In genomic region chr16:30688701-30689100, GRCh38 we compare ENCODE assay signal across 19 cellular contexts. TPM values are rescaled to one million over a fixed set of nuclear protein-coding genes. Genes with fewer than 3 reads are reported as not detected.
DNase-seq lines count a peak whose midpoint lies in the region; ATAC-seq, FAIRE-seq and TF ChIP-seq lines count a peak whose summit lies in the region.
"Had no signal": no experiment of that assay in that cellular context is flagged by ENCODE, and none has a peak within 500 bp of the region (broad histone marks: within the 10 kb centered on the region; RNA-seq: fewer than 3 reads in every experiment).

No MANE protein-coding gene starts in this region.

- no peak for TF ChIP-seq CTCF in HEK293 (tag by site-specific recombination; IDR thresholded peaks at IDR 0.05)
- no peak for TF ChIP-seq CTCF in K562 (IDR thresholded peaks at IDR 0.05 in 2 of 3, conservative IDR thresholded peaks at IDR 0.05 in 1 of 3; ENCODE audit: insufficient read depth in 2 of 3, low read depth in 1 of 3, low read length in 3 of 3)

- H3K9ac ChIP-seq in BLaER1 (peak overlapping the region; percentile 21; the same call in 1 of the 2 replicates), K562 (ENCODE audit: insufficient read depth in 1 of 2, low read depth in 2 of 2, low read length in 2 of 2) (peak overlapping the region in 1 of 2 experiments; percentile 55; a peak in 1 of 4 replicates), mesendoderm (ENCODE audit: low read length) (no peak overlapping the region)
- H3K9ac ChIP-seq: GM23248 had no signal

- H3K4ac ChIP-seq in mesendoderm (ENCODE audit: low read depth, low read length): no peak overlapping the region

- WGBS in K562 (ENCODE audit: insufficient coverage, low coverage, missing lambda C conversion rate): 44% methylated on average over 4 of the region's 4 CpGs
- no CpG with 5 or more reads among the region's 4 CpGs for WGBS in mesendoderm (ENCODE audit: extremely low coverage, insufficient coverage, low lambda C conversion rate)

- intact Hi-C loops in K562 (cut with micrococcal nuclease): no loop called here

- peaks cover 21% of the 10 kb centered on the region for H3K4me1 ChIP-seq in BLaER1
- no peaks in the 10 kb centered on the region for H3K4me1 ChIP-seq in HEK293 (ENCODE audit: control insufficient read depth, insufficient read depth, low read length)
- H3K4me1 ChIP-seq in K562 (replicated peaks in 1 of 2; ENCODE audit: control insufficient read depth in 2 of 2, insufficient read depth in 2 of 2, low read length in 2 of 2): peaks cover 7 to 16% of the 10 kb centered on the region in 2 experiments
- no peaks in the 10 kb centered on the region for H3K4me1 ChIP-seq in mesendoderm (ENCODE audit: control insufficient read depth, low read depth, low read length)

- peak overlapping the region; percentile 38; the same call in 1 of the 2 replicates for H3K27ac ChIP-seq in BLaER1
- no peak overlapping the region for H3K27ac ChIP-seq in HEK293 (ENCODE audit: extremely low read depth, low read depth, low read length)
- H3K27ac ChIP-seq in K562 (ENCODE audit: extremely low read depth, low read depth, low read length): no peak overlapping the region
- H3K27ac ChIP-seq in mesendoderm (ENCODE audit: low read depth, low read length): no peak overlapping the region
- H3K27ac ChIP-seq: C4-2B, GM23248 had no signal

- no peaks in the 10 kb centered on the region for H3K9me1 ChIP-seq in K562 (ENCODE audit: control insufficient read depth, insufficient read depth, low read length)

- no peak overlapping the region for H2BK15ac ChIP-seq in mesendoderm (replicated peaks; ENCODE audit: low read depth)

- no peaks in the 10 kb centered on the region for H3K9me3 ChIP-seq in BLaER1
- H3K9me3 ChIP-seq in HEK293 (ENCODE audit: control insufficient read depth, insufficient read depth, low read depth, low read length): no peaks in the 10 kb centered on the region
- no peaks in the 10 kb centered on the region for H3K9me3 ChIP-seq in K562 (replicated peaks; ENCODE audit: control insufficient read depth, insufficient read depth, low read depth, low read length)

- H4K20me1 ChIP-seq in BLaER1 (no peaks in the 10 kb centered on the region), K562 (replicated peaks; ENCODE audit: control insufficient read depth, insufficient read depth, low read length) (no peaks in the 10 kb centered on the region)

- DNase-seq in K562 (ENCODE audit: extremely low read depth in 1 of 4, low spot score in 3 of 4) (peak in 1 of 4 experiments; percentile 6), mesendoderm (no peak), NCI-H524 (lab: John Stamatoyannopoulos, UW) (no peak), NCI-H774 (lab: John Stamatoyannopoulos, UW) (no peak)
- DNase-seq: ACHN; CD4-positive, alpha-beta memory T cell; DMS153; DMS79 treated with DMSO at 0.1 percent for 48 hours; EL; GM23248; H7 had no signal

- peak overlapping the region; percentile 48 for H3K4me2 ChIP-seq in BLaER1
- H3K4me2 ChIP-seq in K562 (ENCODE audit: insufficient read depth, low read length): no peak overlapping the region
- H3K4me2 ChIP-seq in mesendoderm (ENCODE audit: low read length): no peak overlapping the region

- H3K79me1 ChIP-seq in mesendoderm (ENCODE audit: low read length): no peaks in the 10 kb centered on the region

- no TSS peak for BruUV-seq in K562 (replicated peaks; lab: Mats Ljungman, UMichigan)

- H2AFZ ChIP-seq in K562 (ENCODE audit: low read depth, low read length): peak overlapping the region; percentile 11; the same call in 1 of the 2 replicates
- H2AFZ ChIP-seq: GM23248 had no signal

- CTCF ChIA-PET in HEK293 (lab: Yijun Ruan, JAX): interaction anchor here (1.1 to 2.0 kb wide), 2 partner anchors 9 to 16 kb away, joined by 3 to 6 read pairs; no protein-coding TSS in a partner anchor
- CTCF ChIA-PET in K562 (lab: Yijun Ruan, JAX; ENCODE audit: low intra/inter-chr PET ratio): no interaction called here

- no peak for TF ChIP-seq RAD21 in K562 (CRISPR knock-in tag; conservative IDR thresholded peaks at IDR 0.05 in 1 of 2, IDR thresholded peaks at IDR 0.05 in 1 of 2)

- no peak for TF ChIP-seq POLR2A in K562 (conservative IDR thresholded peaks at IDR 0.05)

- POLR2A ChIA-PET in HEK293 (lab: Yijun Ruan, JAX): interaction anchor here (0.8 to 1.2 kb wide), 3 partner anchors 8 to 214 kb away, joined by 3 to 4 read pairs (median 3); no protein-coding TSS in a partner anchor
- POLR2A ChIA-PET in K562 (lab: Yijun Ruan, JAX): interaction anchor here (0.6 to 1.2 kb wide), 4 partner anchors 9 to 333 kb away, joined by 3 to 4 read pairs (median 4); no protein-coding TSS in a partner anchor

- H2AK5ac ChIP-seq in mesendoderm (ENCODE audit: low read length): no peak overlapping the region

- H3K23ac ChIP-seq in mesendoderm (ENCODE audit: low read length): peak overlapping the region; percentile 3

- H3K27me3 ChIP-seq in BLaER1: no peaks in the 10 kb centered on the region
- H3K27me3 ChIP-seq in K562 (ENCODE audit: control insufficient read depth in 2 of 2, insufficient read depth in 2 of 2, low read length in 2 of 2): no peaks in the 10 kb centered on the region
- H3K27me3 ChIP-seq in mesendoderm (ENCODE audit: insufficient read depth, low read length, poor library complexity): peaks cover 18% of the 10 kb centered on the region

- H3K79me2 ChIP-seq in K562 (ENCODE audit: control insufficient read depth, insufficient read depth, low read length): no peaks in the 10 kb centered on the region
- H3K79me2 ChIP-seq in mesendoderm (ENCODE audit: control insufficient read depth, insufficient read depth, low read length): no peaks in the 10 kb centered on the region

- ATAC-seq in K562: 0 out of 3 replicates have a peak, but pooled peaks have one; percentile 18
- ATAC-seq in GM21447 (IDR thresholded peaks at IDR 0.05; ENCODE audit: unreplicated experiment): no peak
- ATAC-seq in GM19455 (IDR thresholded peaks at IDR 0.05; ENCODE audit: unreplicated experiment): no peak

- H3K18ac ChIP-seq in mesendoderm (ENCODE audit: low read length): no peak overlapping the region

- no peaks in the 10 kb centered on the region for H3K36me3 ChIP-seq in BLaER1
- H3K36me3 ChIP-seq in HEK293 (ENCODE audit: control insufficient read depth in 2 of 2, insufficient read depth in 1 of 2, low read length in 2 of 2): no peaks in the 10 kb centered on the region; a peak in 1 of 3 replicates
- no peaks in the 10 kb centered on the region for H3K36me3 ChIP-seq in K562 (ENCODE audit: control insufficient read depth, insufficient read depth, low read length)
- H3K36me3 ChIP-seq in mesendoderm (ENCODE audit: control insufficient read depth, insufficient read depth, low read length): no peaks in the 10 kb centered on the region

- H3K56ac ChIP-seq in mesendoderm (ENCODE audit: low read length): no peak overlapping the region

- H2BK5ac ChIP-seq in mesendoderm (ENCODE audit: low read length): no peak overlapping the region

- TF ChIP-seq EP300 in K562 (IDR thresholded peaks at IDR 0.05; ENCODE audit: low read length): no peak

- in situ Hi-C loops in K562 (cut with MboI): no loop called here

- FAIRE-seq in K562 (lab: Jason Lieb, UNC): no peak
- FAIRE-seq: G401.6, GM12891, GM19239 had no signal

- H3K4me3 ChIP-seq in BLaER1: no peak overlapping the region
- no peak overlapping the region for H3K4me3 ChIP-seq in HEK293 (ENCODE audit: low read depth, low read length)
- H3K4me3 ChIP-seq in K562: no peak overlapping the region
- no peak overlapping the region for H3K4me3 ChIP-seq in mesendoderm (ENCODE audit: low read length)
- H3K4me3 ChIP-seq: GM23248 had no signal

- no peak overlapping the region for H4K5ac ChIP-seq in mesendoderm (ENCODE audit: low read length)

- H4K8ac ChIP-seq in mesendoderm (ENCODE audit: low read depth, low read length): no peak overlapping the region

- no peak overlapping the region for H2BK120ac ChIP-seq in mesendoderm (ENCODE audit: low read depth, low read length)

RNA-seq across cellular contexts. Expression of gene SRCAP, which starts 10.3 kb away (rescaled TPM):
- total RNA-seq in K562 (2011; cell fraction: chromatin; rRNA removed; ENCODE audit: low replicate concordance): 89.8 and 132 TPM in 2 replicates
- total RNA-seq in K562 (2011; cell fraction: nucleolus; rRNA removed): 44.6 and 46.2 TPM in 2 replicates
- total RNA-seq in K562 (2011; cell fraction: nucleoplasm; rRNA removed): 58.6 and 74.8 TPM in 2 replicates
- 16.0 and 16.3 TPM in 2 replicates for total RNA-seq in K562 (2014; rRNA removed)
- 3.5 and 3.7 TPM in 2 replicates for total RNA-seq in K562 (2014; rRNA removed; fragmentation: Illumina TruSeq; extraction: Trizol)
- total RNA-seq in K562 (2015; rRNA removed; fragmentation: Illumina TruSeq; extraction: Trizol): 5.8 and 7.9 TPM in 2 replicates
- 58.9 and 62.6 TPM in 2 replicates for total RNA-seq in K562 (2021)
- 2.2 and 6.4 TPM in 2 replicates for polyA plus RNA-seq in K562 (2011; rRNA removed)
- 1.9 and 3.2 TPM in 2 replicates for polyA plus RNA-seq in K562 (2011; cell fraction: cytosol; rRNA removed)
- polyA plus RNA-seq in K562 (2011; cell fraction: nucleus; rRNA removed): 18.6 and 29.8 TPM in 2 replicates
- polyA plus RNA-seq in K562 (2012): 16.6 and 25.8 TPM in 2 replicates
- polyA plus RNA-seq in K562 (2014; fragmentation: Illumina TruSeq; extraction: Trizol): 14.9 and 21.0 TPM in 2 replicates
- polyA plus RNA-seq in K562 (2014; fragmentation: Nextera tagmentation; extraction: Ambion mirVana): under 1 TPM; 0.21 to 0.53 TPM
- 11.4 and 17.0 TPM in 2 replicates for polyA plus RNA-seq in K562 (2014; rRNA removed)
- polyA minus RNA-seq in K562 (2011; rRNA and poly(A)+ RNA removed): 11.0 and 11.9 TPM in 2 replicates
- 21.7 and 27.4 TPM in 2 replicates for polyA minus RNA-seq in K562 (2011; cell fraction: cytosol; rRNA and poly(A)+ RNA removed)
- 17.2 and 20.0 TPM in 2 replicates for polyA minus RNA-seq in K562 (2011; cell fraction: nucleus; rRNA and poly(A)+ RNA removed)
- 29.1 TPM for polyA plus RNA-seq in mesendoderm (2013, experiment 1 of 2)
- polyA plus RNA-seq in mesendoderm (2013, experiment 2 of 2): 25.0 TPM

RNA-seq across cellular contexts. Expression of gene FBRS, which starts 30.5 kb away (rescaled TPM):
- total RNA-seq in K562 (2011; cell fraction: chromatin; rRNA removed; ENCODE audit: low replicate concordance): 93.9 and 185 TPM in 2 replicates
- total RNA-seq in K562 (2011; cell fraction: nucleolus; rRNA removed): 89.2 and 107 TPM in 2 replicates
- 100 and 120 TPM in 2 replicates for total RNA-seq in K562 (2011; cell fraction: nucleoplasm; rRNA removed)
- 13.1 and 19.0 TPM in 2 replicates for total RNA-seq in K562 (2014; rRNA removed)
- total RNA-seq in K562 (2014; rRNA removed; fragmentation: Illumina TruSeq; extraction: Trizol): 6.9 and 8.1 TPM in 2 replicates
- 15.6 and 17.9 TPM in 2 replicates for total RNA-seq in K562 (2015; rRNA removed; fragmentation: Illumina TruSeq; extraction: Trizol)
- 50.1 and 59.5 TPM in 2 replicates for total RNA-seq in K562 (2021)
- 5.4 and 11.8 TPM in 2 replicates for polyA plus RNA-seq in K562 (2011; rRNA removed)
- polyA plus RNA-seq in K562 (2011; cell fraction: cytosol; rRNA removed): 4.5 and 5.9 TPM in 2 replicates
- 95.4 and 113 TPM in 2 replicates for polyA plus RNA-seq in K562 (2011; cell fraction: nucleus; rRNA removed)
- polyA plus RNA-seq in K562 (2012): 30.9 and 42.6 TPM in 2 replicates
- 21.7 and 32.6 TPM in 2 replicates for polyA plus RNA-seq in K562 (2014; fragmentation: Illumina TruSeq; extraction: Trizol)
- polyA plus RNA-seq in K562 (2014; fragmentation: Nextera tagmentation; extraction: Ambion mirVana): under 1 TPM; 0.32 to 0.46 TPM
- polyA plus RNA-seq in K562 (2014; rRNA removed): 21.9 and 25.1 TPM in 2 replicates
- 9.1 and 10.0 TPM in 2 replicates for polyA minus RNA-seq in K562 (2011; rRNA and poly(A)+ RNA removed)
- polyA minus RNA-seq in K562 (2011; cell fraction: cytosol; rRNA and poly(A)+ RNA removed): 10.9 and 11.7 TPM in 2 replicates
- polyA minus RNA-seq in K562 (2011; cell fraction: nucleus; rRNA and poly(A)+ RNA removed): 49.8 and 67.5 TPM in 2 replicates
- 8.8 TPM for polyA plus RNA-seq in mesendoderm (2013, experiment 1 of 2)
- 8.3 TPM for polyA plus RNA-seq in mesendoderm (2013, experiment 2 of 2)

RNA-seq across cellular contexts. Expression of gene PRR14, which starts 37.9 kb away (rescaled TPM):
- 27.0 and 46.3 TPM in 2 replicates for total RNA-seq in K562 (2011; cell fraction: chromatin; rRNA removed; ENCODE audit: low replicate concordance)
- 23.7 and 30.5 TPM in 2 replicates for total RNA-seq in K562 (2011; cell fraction: nucleolus; rRNA removed)
- total RNA-seq in K562 (2011; cell fraction: nucleoplasm; rRNA removed): 29.4 and 33.8 TPM in 2 replicates
- total RNA-seq in K562 (2014; rRNA removed): 15.6 and 20.2 TPM in 2 replicates
- 6.5 and 6.8 TPM in 2 replicates for total RNA-seq in K562 (2014; rRNA removed; fragmentation: Illumina TruSeq; extraction: Trizol)
- 11.5 and 12.5 TPM in 2 replicates for total RNA-seq in K562 (2015; rRNA removed; fragmentation: Illumina TruSeq; extraction: Trizol)
- 62.1 and 63.1 TPM in 2 replicates for total RNA-seq in K562 (2021)
- polyA plus RNA-seq in K562 (2011; rRNA removed): 10.0 and 13.0 TPM in 2 replicates
- polyA plus RNA-seq in K562 (2011; cell fraction: cytosol; rRNA removed): 6.7 and 10.3 TPM in 2 replicates
- polyA plus RNA-seq in K562 (2011; cell fraction: nucleus; rRNA removed): 58.6 and 70.0 TPM in 2 replicates
- 29.3 and 46.6 TPM in 2 replicates for polyA plus RNA-seq in K562 (2012)
- 23.8 and 38.3 TPM in 2 replicates for polyA plus RNA-seq in K562 (2014; fragmentation: Illumina TruSeq; extraction: Trizol)
- 1 to 10 TPM; 2.2 to 2.3 TPM for polyA plus RNA-seq in K562 (2014; fragmentation: Nextera tagmentation; extraction: Ambion mirVana)
- polyA plus RNA-seq in K562 (2014; rRNA removed): 20.5 and 26.7 TPM in 2 replicates
- polyA minus RNA-seq in K562 (2011; rRNA and poly(A)+ RNA removed): 3.1 and 4.4 TPM in 2 replicates
- 7.0 and 17.7 TPM in 2 replicates for polyA minus RNA-seq in K562 (2011; cell fraction: cytosol; rRNA and poly(A)+ RNA removed)
- polyA minus RNA-seq in K562 (2011; cell fraction: nucleus; rRNA and poly(A)+ RNA removed): 14.7 and 23.4 TPM in 2 replicates
- polyA plus RNA-seq in mesendoderm (2013, experiment 1 of 2): 11.4 TPM
- 10.6 TPM for polyA plus RNA-seq in mesendoderm (2013, experiment 2 of 2)

RNA-seq across cellular contexts. Expression of gene PHKG2, which starts 59.5 kb away (rescaled TPM):
- 128 and 290 TPM in 2 replicates for total RNA-seq in K562 (2011; cell fraction: chromatin; rRNA removed; ENCODE audit: low replicate concordance)
- 161 and 163 TPM in 2 replicates for total RNA-seq in K562 (2011; cell fraction: nucleolus; rRNA removed)
- 157 and 194 TPM in 2 replicates for total RNA-seq in K562 (2011; cell fraction: nucleoplasm; rRNA removed)
- total RNA-seq in K562 (2014; rRNA removed) (30.7 and 45.9 TPM in 2 replicates), K562 (2014; rRNA removed; fragmentation: Illumina TruSeq; extraction: Trizol) (18.3 and 21.2 TPM in 2 replicates), K562 (2015; rRNA removed; fragmentation: Illumina TruSeq; extraction: Trizol) (23.9 and 25.2 TPM in 2 replicates), K562 (2021) (39.7 and 40.7 TPM in 2 replicates)
- polyA plus RNA-seq in K562 (2011; rRNA removed) (44.1 and 54.4 TPM in 2 replicates), K562 (2014; fragmentation: Illumina TruSeq; extraction: Trizol) (39.2 and 41.0 TPM in 2 replicates), K562 (2014; fragmentation: Nextera tagmentation; extraction: Ambion mirVana) (10 to 100 TPM in 1 of 2 experiments, 1 to 10 TPM in 1; 5.8 to 14.1 TPM), K562 (2014; rRNA removed) (50.4 and 54.2 TPM in 2 replicates)
- polyA plus RNA-seq in K562 (2011; cell fraction: cytosol; rRNA removed): 44.6 and 56.8 TPM in 2 replicates
- 182 and 233 TPM in 2 replicates for polyA plus RNA-seq in K562 (2011; cell fraction: nucleus; rRNA removed)
- 30.6 and 41.6 TPM in 2 replicates for polyA plus RNA-seq in K562 (2012)
- polyA minus RNA-seq in K562 (2011; rRNA and poly(A)+ RNA removed): 19.6 and 26.2 TPM in 2 replicates
- polyA minus RNA-seq in K562 (2011; cell fraction: cytosol; rRNA and poly(A)+ RNA removed): 14.9 and 17.4 TPM in 2 replicates
- polyA minus RNA-seq in K562 (2011; cell fraction: nucleus; rRNA and poly(A)+ RNA removed): 36.2 and 39.6 TPM in 2 replicates
- 24.5 TPM for polyA plus RNA-seq in mesendoderm (2013, experiment 1 of 2)
- 24.1 TPM for polyA plus RNA-seq in mesendoderm (2013, experiment 2 of 2)
